Comparison of ENCODE assay signal across 18 cellular contexts in the genomic region with DNA sequence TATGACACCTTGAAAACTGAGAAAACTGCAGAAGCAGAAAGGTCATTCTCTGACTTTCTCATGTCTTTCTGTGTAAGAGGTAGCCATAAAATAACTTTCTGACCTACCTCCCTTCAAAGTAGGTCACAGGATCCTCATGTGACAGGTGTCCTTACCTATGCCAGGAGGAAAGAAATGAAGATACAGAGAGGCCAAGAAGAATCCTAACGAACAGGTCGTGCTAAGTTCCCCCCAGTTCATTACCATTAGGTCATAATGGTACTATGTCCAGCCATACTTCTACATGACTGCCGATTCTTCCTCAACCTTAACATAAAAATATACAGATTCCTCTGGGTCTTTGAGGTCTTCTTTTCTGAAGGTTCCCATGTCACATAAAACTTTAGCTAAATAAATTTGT.
A peak's percentile ranks its signal among the peaks of the same experiment; 100 is the strongest.
DNase-seq lines count a peak whose midpoint lies in the region; ATAC-seq and TF ChIP-seq lines count a peak whose summit lies in the region.
"Had no signal": no experiment of that assay in that cellular context is flagged by ENCODE, and none has a peak within 500 bp of the region (broad histone marks: within the 10 kb centered on the region; RNA-seq: fewer than 3 reads in every experiment).

No MANE protein-coding gene starts in this region.

- H3K9me3 ChIP-seq in OCI-LY3 (ENCODE audit: insufficient read depth, low read length) (no peaks in the 10 kb centered on the region), esophagus muscularis mucosa (no peaks in the 10 kb centered on the region)
- H3K9me3 ChIP-seq: A549; BLaER1 treated with 17β-estradiol and CSF1 and Interleukin-3, amounts not matched to agents 10 nM and 100 nM; Caco-2 had no signal

- H3K27ac ChIP-seq in KMS-11 (peak overlapping the region; percentile 68; the same call in 1 of the 2 replicates), OCI-LY3 (ENCODE audit: low read length) (peak overlapping the region; percentile 99), esophagus muscularis mucosa (replicated peaks in 1 of 4) (no peak overlapping the region)
- H3K27ac ChIP-seq: 22Rv1; A549; BLaER1 treated with 17β-estradiol and CSF1 and Interleukin-3, amounts not matched to agents 10 nM and 100 nM; C4-2B had no signal

- no peak overlapping the region for H3K4me3 ChIP-seq in KMS-11 (IDR thresholded peaks at IDR 0.05; ENCODE audit: insufficient read depth, low read depth, low read length)
- H3K4me3 ChIP-seq in OCI-LY3 (ENCODE audit: low read length): peak overlapping the region; percentile 71
- H3K4me3 ChIP-seq in esophagus muscularis mucosa: no peak overlapping the region
- H3K4me3 ChIP-seq: A549; BLaER1 treated with 17β-estradiol and CSF1 and Interleukin-3, amounts not matched to agents 10 nM and 100 nM had no signal

- ATAC-seq in Right ventricle myocardium inferior (no peak), SK-N-SH treated with all-trans-retinoic acid at 6 μM for 48 hours (no peak)
- ATAC-seq: A549; CD8-positive, alpha-beta T cell had no signal

- H3K79me2 ChIP-seq in KMS-11 (ENCODE audit: insufficient read depth, low read depth): no peaks in the 10 kb centered on the region
- no peaks in the 10 kb centered on the region for H3K79me2 ChIP-seq in OCI-LY3 (ENCODE audit: low read length)

- H3K27me3 ChIP-seq in KMS-11 (ENCODE audit: insufficient read depth, low read depth): no peaks in the 10 kb centered on the region
- H3K27me3 ChIP-seq in OCI-LY3 (ENCODE audit: low read depth, low read length): no peaks in the 10 kb centered on the region
- peaks cover 0 to 46% (median 0%) of the 10 kb centered on the region in 4 donors for H3K27me3 ChIP-seq in esophagus muscularis mucosa
- H3K27me3 ChIP-seq: BLaER1 treated with 17β-estradiol and CSF1 and Interleukin-3, amounts not matched to agents 10 nM and 100 nM had no signal

- H3K36me3 Mint-ChIP-seq in activated CD4-positive, alpha-beta T cell treated with anti-CD3 and anti-CD28 coated beads, Interleukin-2, amount 10 ng/mL, durations not matched to agents 24 days and 14 days (ENCODE audit: low read depth): no peaks in the 10 kb centered on the region

- H3K27ac Mint-ChIP-seq in activated CD4-positive, alpha-beta T cell treated with anti-CD3 and anti-CD28 coated beads, Interleukin-2, amount 10 ng/mL, durations not matched to agents 24 days and 14 days: no peak overlapping the region
- H3K27ac Mint-ChIP-seq: B cell; CD4-positive, alpha-beta T cell; CD8-positive, alpha-beta T cell had no signal

- 100% methylated on average over 3 of the region's 3 CpGs for WGBS in esophagus muscularis mucosa

- H3K4me2 ChIP-seq in KMS-11 (peak overlapping the region; percentile 68), OCI-LY3 (ENCODE audit: low read length) (peak overlapping the region; percentile 92)
- H3K4me2 ChIP-seq: A549; BLaER1 treated with 17β-estradiol and CSF1 and Interleukin-3, amounts not matched to agents 10 nM and 100 nM had no signal

- H3K9ac ChIP-seq in KMS-11 (no peak overlapping the region; the same call in 1 of the 2 replicates), OCI-LY3 (ENCODE audit: low read length) (peak overlapping the region; percentile 87)
- H3K9ac ChIP-seq: BLaER1 treated with 17β-estradiol and CSF1 and Interleukin-3, amounts not matched to agents 10 nM and 100 nM had no signal

- H3K36me3 ChIP-seq in KMS-11 (ENCODE audit: insufficient read depth) (no peaks in the 10 kb centered on the region), OCI-LY3 (replicated peaks; ENCODE audit: low read depth, low read length) (no peaks in the 10 kb centered on the region), esophagus muscularis mucosa (no peaks in the 10 kb centered on the region)
- H3K36me3 ChIP-seq: BLaER1 treated with 17β-estradiol and CSF1 and Interleukin-3, amounts not matched to agents 10 nM and 100 nM had no signal

- DNase-seq in esophagus muscularis mucosa (ENCODE audit: extremely low spot score) (peak; percentile 19), Right ventricle myocardium inferior (ENCODE audit: missing footprints) (no peak)
- DNase-seq in activated CD4-positive, alpha-beta T cell treated with anti-CD3 and anti-CD28 coated beads, Interleukin-2, amount 10 ng/mL, durations not matched to agents 24 days and 14 days: no peak
- DNase-seq: AML-193; Caco-2; Calu3; CD4-positive, alpha-beta T cell; CD8-positive, alpha-beta T cell; DMS79 treated with DMSO at 0.1 percent for 48 hours; GF-D8 had no signal

- intact Hi-C loops in esophagus muscularis mucosa (cut with DNase I) (loop anchor here (10.0 kb wide), 1 partner anchor 62 kb away; no protein-coding TSS in a partner anchor), Right ventricle myocardium inferior (cut with DNase I) (no loop called here)
- intact Hi-C loops in activated CD4-positive, alpha-beta T cell treated with anti-CD3 and anti-CD28 coated beads, Interleukin-2, amount 10 ng/mL, durations not matched to agents 24 days and 14 days (cut with micrococcal nuclease): no loop called here

- H2AFZ ChIP-seq in KMS-11 (ENCODE audit: low read depth) (no peak overlapping the region), OCI-LY3 (ENCODE audit: low read depth, low read length) (no peak overlapping the region)

- H3K4me1 Mint-ChIP-seq in activated CD4-positive, alpha-beta T cell treated with anti-CD3 and anti-CD28 coated beads, Interleukin-2, amount 10 ng/mL, durations not matched to agents 24 days and 14 days: peaks cover 57% of the 10 kb centered on the region

- H4K20me1 ChIP-seq in KMS-11 (ENCODE audit: insufficient read depth): no peaks in the 10 kb centered on the region
- H4K20me1 ChIP-seq in OCI-LY3 (ENCODE audit: insufficient read depth, low read length): no peaks in the 10 kb centered on the region
- H4K20me1 ChIP-seq: BLaER1 treated with 17β-estradiol and CSF1 and Interleukin-3, amounts not matched to agents 10 nM and 100 nM had no signal

- H3K4me1 ChIP-seq in KMS-11 (ENCODE audit: low read depth, poor library complexity, severe bottlenecking) (peaks cover 96% of the 10 kb centered on the region), OCI-LY3 (ENCODE audit: low read length) (peaks cover 95% of the 10 kb centered on the region), esophagus muscularis mucosa (peaks cover 0 to 5% (median 4%) of the 10 kb centered on the region in 4 donors)
- H3K4me1 ChIP-seq: A549 had no signal

- no peak overlapping the region for H3K4me3 Mint-ChIP-seq in activated CD4-positive, alpha-beta T cell treated with anti-CD3 and anti-CD28 coated beads, Interleukin-2, amount 10 ng/mL, durations not matched to agents 24 days and 14 days
- H3K4me3 Mint-ChIP-seq: B cell; CD4-positive, alpha-beta T cell; CD8-positive, alpha-beta T cell had no signal

- no peak for TF ChIP-seq POLR2A in esophagus muscularis mucosa (IDR thresholded peaks at IDR 0.05; ENCODE audit: low read depth)

- no peaks in the 10 kb centered on the region for H3K9me3 Mint-ChIP-seq in activated CD4-positive, alpha-beta T cell treated with anti-CD3 and anti-CD28 coated beads, Interleukin-2, amount 10 ng/mL, durations not matched to agents 24 days and 14 days
- H3K9me3 Mint-ChIP-seq: CD4-positive, alpha-beta T cell; CD8-positive, alpha-beta T cell had no signal

- peaks cover 7% of the 10 kb centered on the region for H3K27me3 Mint-ChIP-seq in activated CD4-positive, alpha-beta T cell treated with anti-CD3 and anti-CD28 coated beads, Interleukin-2, amount 10 ng/mL, durations not matched to agents 24 days and 14 days
- H3K27me3 Mint-ChIP-seq: CD4-positive, alpha-beta T cell had no signal

- no peak for TF ChIP-seq CTCF in KMS-11 (conservative IDR thresholded peaks at IDR 0.05; ENCODE audit: low read depth, low read length)
- TF ChIP-seq CTCF in OCI-LY3 (IDR thresholded peaks at IDR 0.05; ENCODE audit: low read depth, low read length): no peak
- no peak for TF ChIP-seq CTCF in esophagus muscularis mucosa (IDR thresholded peaks at IDR 0.05)

- no peak for TF ChIP-seq EP300 in esophagus muscularis mucosa (IDR thresholded peaks at IDR 0.05)

TF ChIP-seq in SK-N-SH treated with all-trans-retinoic acid at 6 μM for 48 hours, 23 proteins besides CTCF, POLR2A, EP300 and RAD21 (continues in another document):
- TF ChIP-seq, protein P1, sequence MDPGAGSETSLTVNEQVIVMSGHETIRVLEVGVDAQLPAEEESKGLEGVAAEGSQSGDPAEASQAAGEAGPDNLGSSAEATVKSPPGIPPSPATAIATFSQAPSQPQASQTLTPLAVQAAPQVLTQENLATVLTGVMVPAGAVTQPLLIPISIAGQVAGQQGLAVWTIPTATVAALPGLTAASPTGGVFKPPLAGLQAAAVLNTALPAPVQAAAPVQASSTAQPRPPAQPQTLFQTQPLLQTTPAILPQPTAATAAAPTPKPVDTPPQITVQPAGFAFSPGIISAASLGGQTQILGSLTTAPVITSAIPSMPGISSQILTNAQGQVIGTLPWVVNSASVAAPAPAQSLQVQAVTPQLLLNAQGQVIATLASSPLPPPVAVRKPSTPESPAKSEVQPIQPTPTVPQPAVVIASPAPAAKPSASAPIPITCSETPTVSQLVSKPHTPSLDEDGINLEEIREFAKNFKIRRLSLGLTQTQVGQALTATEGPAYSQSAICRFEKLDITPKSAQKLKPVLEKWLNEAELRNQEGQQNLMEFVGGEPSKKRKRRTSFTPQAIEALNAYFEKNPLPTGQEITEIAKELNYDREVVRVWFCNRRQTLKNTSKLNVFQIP (CRISPR knock-in tag; IDR thresholded peaks at IDR 0.05; ENCODE audit: borderline replicate concordance, low read depth): no peak
- no peak for TF ChIP-seq TCF4 (CRISPR knock-in tag; IDR thresholded peaks at IDR 0.05; ENCODE audit: borderline replicate concordance)
- no peak for TF ChIP-seq ZFP30 (CRISPR knock-in tag; IDR thresholded peaks at IDR 0.05)
- TF ChIP-seq ESRRG (CRISPR knock-in tag; IDR thresholded peaks at IDR 0.05): no peak
- TF ChIP-seq CSDC2 (CRISPR knock-in tag; IDR thresholded peaks at IDR 0.05): no peak
- TF ChIP-seq SNAI2 (CRISPR knock-in tag; IDR thresholded peaks at IDR 0.05): no peak
- TF ChIP-seq, protein P2, sequence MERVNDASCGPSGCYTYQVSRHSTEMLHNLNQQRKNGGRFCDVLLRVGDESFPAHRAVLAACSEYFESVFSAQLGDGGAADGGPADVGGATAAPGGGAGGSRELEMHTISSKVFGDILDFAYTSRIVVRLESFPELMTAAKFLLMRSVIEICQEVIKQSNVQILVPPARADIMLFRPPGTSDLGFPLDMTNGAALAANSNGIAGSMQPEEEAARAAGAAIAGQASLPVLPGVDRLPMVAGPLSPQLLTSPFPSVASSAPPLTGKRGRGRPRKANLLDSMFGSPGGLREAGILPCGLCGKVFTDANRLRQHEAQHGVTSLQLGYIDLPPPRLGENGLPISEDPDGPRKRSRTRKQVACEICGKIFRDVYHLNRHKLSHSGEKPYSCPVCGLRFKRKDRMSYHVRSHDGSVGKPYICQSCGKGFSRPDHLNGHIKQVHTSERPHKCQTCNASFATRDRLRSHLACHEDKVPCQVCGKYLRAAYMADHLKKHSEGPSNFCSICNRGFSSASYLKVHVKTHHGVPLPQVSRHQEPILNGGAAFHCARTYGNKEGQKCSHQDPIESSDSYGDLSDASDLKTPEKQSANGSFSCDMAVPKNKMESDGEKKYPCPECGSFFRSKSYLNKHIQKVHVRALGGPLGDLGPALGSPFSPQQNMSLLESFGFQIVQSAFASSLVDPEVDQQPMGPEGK (CRISPR knock-in tag; IDR thresholded peaks at IDR 0.05; ENCODE audit: borderline replicate concordance): no peak
- no peak for TF ChIP-seq ARNTL (CRISPR knock-in tag; IDR thresholded peaks at IDR 0.05; ENCODE audit: borderline replicate concordance, low read depth)
- TF ChIP-seq ZNF70 (CRISPR knock-in tag; IDR thresholded peaks at IDR 0.05): no peak

Comparison
In these comparisons a context has a peak if more than half of its experiments do, and no peak if none do; other contexts are left out.
1. H3K27ac ChIP-seq: peak in KMS-11 (single experiment) and OCI-LY3 (single experiment); none in esophagus muscularis mucosa (0 of 4).